ENCODE assay signal across 20 cellular contexts in the genomic region with DNA sequence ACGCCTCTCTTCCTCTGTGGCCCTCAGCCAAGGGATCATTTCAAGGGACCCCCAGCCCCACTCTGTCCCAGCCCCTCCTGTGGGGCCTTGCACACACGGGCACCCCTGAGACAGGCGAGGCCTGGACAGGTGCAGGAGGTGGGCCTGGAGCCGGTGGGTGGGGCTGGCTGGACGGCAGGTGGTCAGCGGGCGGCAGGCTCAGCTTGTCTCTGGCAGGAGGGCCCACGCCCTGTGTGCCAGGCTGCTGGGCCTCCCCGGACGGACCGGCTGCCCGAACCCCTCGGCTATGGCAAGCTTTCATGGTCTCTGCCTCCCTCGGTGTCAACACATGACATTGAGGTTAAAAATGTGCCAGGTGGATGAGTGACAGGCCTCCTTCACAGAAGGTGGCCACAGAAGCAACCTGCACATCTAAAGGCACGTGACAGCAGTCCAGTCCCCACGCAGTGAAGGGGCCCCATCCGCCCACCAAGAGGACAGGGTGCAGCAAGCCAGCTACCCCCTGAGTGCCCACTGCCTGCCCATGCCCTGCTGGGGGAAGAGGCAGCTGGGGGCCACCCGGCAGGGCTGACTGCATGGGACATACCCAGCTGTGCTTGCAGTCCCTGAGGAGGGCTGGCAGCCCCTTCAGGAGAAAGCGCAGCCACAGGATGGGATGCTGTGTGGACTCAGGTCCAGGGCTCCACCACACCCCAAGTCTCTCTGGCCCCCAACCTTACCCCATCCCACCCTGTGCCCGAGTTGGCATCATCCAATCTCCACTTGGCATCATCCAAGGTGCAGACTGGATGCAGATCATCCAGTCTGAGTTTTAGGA.
"Had no signal": no experiment of that assay in that cellular context is flagged by ENCODE, and none has a peak within 500 bp of the region (broad histone marks: within the 10 kb centered on the region; RNA-seq: fewer than 3 reads in every experiment).

No MANE protein-coding gene starts in this region.

- H3K27me3 ChIP-seq: vagina had no signal

- H3K27me3 Mint-ChIP-seq: activated CD4-positive, alpha-beta memory T cell treated with anti-CD3 and anti-CD28 coated beads, Interleukin-2, amount 10 ng/mL, durations not matched to agents 7 days and 5 days; central memory CD8-positive, alpha-beta T cell; memory B cell had no signal

- H3K36me3 ChIP-seq: heart right ventricle, tibial artery, vagina had no signal

- DNase-seq: activated CD4-positive, alpha-beta memory T cell treated with anti-CD3 and anti-CD28 coated beads, Interleukin-2, amount 10 ng/mL, durations not matched to agents 7 days and 5 days; activated CD4-positive, alpha-beta T cell treated with anti-CD3 and anti-CD28 coated beads for 4 hours; activated gamma-delta T cell; activated T-cell treated with anti-CD3 and anti-CD28 coated beads, Interleukin-2, amount 50 U/mL, for 4 hours; amniotic stem cell; body of pancreas; cortex of kidney; effector memory CD4-positive, alpha-beta T cell; stimulated activated CD4-positive, alpha-beta T cell treated with anti-CD3 and anti-CD28 coated beads, Interleukin-4, amount 100 ng/mL, for 1 hour; stimulated activated naive CD4-positive, alpha-beta T cell; T-helper 17 cell; tibial artery had no signal

- H3K4me1 Mint-ChIP-seq: activated CD4-positive, alpha-beta memory T cell treated with anti-CD3 and anti-CD28 coated beads, Interleukin-2, amount 10 ng/mL, durations not matched to agents 7 days and 5 days had no signal

- H3K27ac Mint-ChIP-seq: activated CD4-positive, alpha-beta memory T cell treated with anti-CD3 and anti-CD28 coated beads, Interleukin-2, amount 10 ng/mL, durations not matched to agents 7 days and 5 days; nephron; T-helper 17 cell had no signal

- H3K4me3 ChIP-seq: body of pancreas, heart right ventricle, tibial artery, vagina had no signal

- ATAC-seq: activated naive CD4-positive, alpha-beta T cell treated with anti-CD3 and anti-CD28 coated beads, Interleukin-2, amount 50 U/mL, for 72 hours; activated T-cell treated with anti-CD3 and anti-CD28 coated beads, Interleukin-2, amount 50 U/mL, for 4 hours; body of pancreas; heart right ventricle; left lobe of liver; T-helper 17 cell had no signal

- H3K9me3 Mint-ChIP-seq: activated CD4-positive, alpha-beta memory T cell treated with anti-CD3 and anti-CD28 coated beads, Interleukin-2, amount 10 ng/mL, durations not matched to agents 7 days and 5 days; activated naive CD4-positive, alpha-beta T cell treated with anti-CD3 and anti-CD28 coated beads, Interleukin-2, amount 50 U/mL, for 72 hours; activated T-cell treated with anti-CD3 and anti-CD28 coated beads, Interleukin-2, amount 50 U/mL, for 4 hours; central memory CD8-positive, alpha-beta T cell had no signal

- H3K27ac ChIP-seq: body of pancreas, epithelial cell of prostate, heart right ventricle, tibial artery, vagina had no signal

- H3K4me3 Mint-ChIP-seq: activated CD4-positive, alpha-beta memory T cell treated with anti-CD3 and anti-CD28 coated beads, Interleukin-2, amount 10 ng/mL, durations not matched to agents 7 days and 5 days; activated T-cell treated with anti-CD3 and anti-CD28 coated beads, Interleukin-2, amount 50 U/mL, for 4 hours; central memory CD8-positive, alpha-beta T cell; memory B cell; nephron; T-helper 17 cell had no signal

- H3K36me3 Mint-ChIP-seq: activated naive CD4-positive, alpha-beta T cell treated with anti-CD3 and anti-CD28 coated beads, Interleukin-2, amount 50 U/mL, for 72 hours had no signal

- H3K9me3 ChIP-seq: body of pancreas, heart right ventricle, tibial artery, vagina had no signal
